12 cellular contexts compared by ENCODE assay signal in genomic region chr6:42970859-42971612, GRCh38. TPM values are rescaled to one million over a fixed set of nuclear protein-coding genes. Genes with fewer than 3 reads are reported as not detected.
A peak's percentile ranks its signal among the peaks of the same experiment; 100 is the strongest.
DNase-seq lines count a peak whose midpoint lies in the region; ATAC-seq lines count a peak whose summit lies in the region.
"Had no signal": no experiment of that assay in that cellular context is flagged by ENCODE, and none has a peak within 500 bp of the region (broad histone marks: within the 10 kb centered on the region; RNA-seq: fewer than 3 reads in every experiment).

No MANE protein-coding gene starts in this region.

- H3K36me3 Mint-ChIP-seq in activated T-helper 17 cell treated with anti-CD3 and anti-CD28 coated beads, Interleukin-2, amount 50 U/mL, for 72 hours (ENCODE audit: low read depth), result peaks cover 33% of the 10 kb centered on the region

- in situ Hi-C loops in Caki2 (cut with HindIII; ENCODE audit: low pct_unique_long_range_greater_than_20kb, low sequenced_read_pairs), result no loop called here

- peak; percentile 61 for DNase-seq in Caki2 (ENCODE audit: low read depth)
- peak; percentile 60 for DNase-seq in HT1080 (ENCODE audit: low read depth)
- peak; percentile 57 for DNase-seq in kidney tubule cell (ENCODE audit: low spot score)
- no peak for DNase-seq in NCI-H748 (lab: John Stamatoyannopoulos, UW; ENCODE audit: unreplicated experiment)
- DNase-seq in NCI-H510A (lab: John Stamatoyannopoulos, UW), result no peak
- DNase-seq: effector memory CD8-positive, alpha-beta T cell; NCI-H345 had no signal

- peak; percentile 46 for ATAC-seq in activated T-helper 17 cell treated with anti-CD3 and anti-CD28 coated beads, Interleukin-2, amount 50 U/mL, for 72 hours (replicated peaks)
- ATAC-seq in HG03045 (IDR thresholded peaks at IDR 0.05; ENCODE audit: unreplicated experiment) (no peak), GM21619 (IDR thresholded peaks at IDR 0.05; ENCODE audit: unreplicated experiment) (no peak)
- ATAC-seq: effector memory CD8-positive, alpha-beta T cell had no signal

- no peaks in the 10 kb centered on the region for H3K9me3 Mint-ChIP-seq in activated T-helper 17 cell treated with anti-CD3 and anti-CD28 coated beads, Interleukin-2, amount 50 U/mL, for 72 hours
- H3K9me3 Mint-ChIP-seq: effector memory CD8-positive, alpha-beta T cell; T-helper 1 cell treated with Interleukin-12 subunit alpha and Interleukin-12 subunit beta and Interleukin-4 antibody, amounts not matched to agents 30 μg/mL and 1 μg/mL, for 36 hours had no signal

- H3K4me3 Mint-ChIP-seq in activated T-helper 17 cell treated with anti-CD3 and anti-CD28 coated beads, Interleukin-2, amount 50 U/mL, for 72 hours, result no peak overlapping the region
- H3K4me3 Mint-ChIP-seq: effector memory CD8-positive, alpha-beta T cell; T-helper 1 cell treated with Interleukin-12 subunit alpha and Interleukin-12 subunit beta and Interleukin-4 antibody, amounts not matched to agents 30 μg/mL and 1 μg/mL, for 36 hours had no signal

- H3K27me3 Mint-ChIP-seq in activated T-helper 17 cell treated with anti-CD3 and anti-CD28 coated beads, Interleukin-2, amount 50 U/mL, for 72 hours, result no peaks in the 10 kb centered on the region
- H3K27me3 Mint-ChIP-seq: effector memory CD8-positive, alpha-beta T cell; progenitor cell of endocrine pancreas had no signal

- H3K4me1 Mint-ChIP-seq in activated T-helper 17 cell treated with anti-CD3 and anti-CD28 coated beads, Interleukin-2, amount 50 U/mL, for 72 hours, result peaks cover 13% of the 10 kb centered on the region

- peak overlapping the region; percentile 46 for H3K27ac Mint-ChIP-seq in activated T-helper 17 cell treated with anti-CD3 and anti-CD28 coated beads, Interleukin-2, amount 50 U/mL, for 72 hours
- H3K27ac Mint-ChIP-seq: progenitor cell of endocrine pancreas; T-helper 1 cell treated with Interleukin-12 subunit alpha and Interleukin-12 subunit beta and Interleukin-4 antibody, amounts not matched to agents 30 μg/mL and 1 μg/mL, for 36 hours had no signal

RNA-seq across cellular contexts. Expression of gene PEX6, which starts 7.9 kb away (rescaled TPM):
- 29.2 and 31.4 TPM in 2 replicates for total RNA-seq in Caki2 (2014; rRNA removed; shearing (Covaris generic); ENCODE audit: low replicate concordance)
- total RNA-seq in HT1080 (2014; rRNA removed; shearing (Covaris generic)), result 21.2 and 25.4 TPM in 2 replicates
- 11.2 and 14.0 TPM in 2 replicates for polyA plus RNA-seq in HT1080 (2015; cell fraction: cytosol; rRNA removed)
- polyA plus RNA-seq in HT1080 (2015; cell fraction: nucleus; rRNA removed), result 29.8 and 33.0 TPM in 2 replicates
- 10 to 100 TPM in 1 of 2 donors, 1 to 10 TPM in 1; 9.6 to 16.4 TPM for total RNA-seq in activated T-helper 17 cell treated with anti-CD3 and anti-CD28 coated beads, Interleukin-2, amount 50 U/mL, for 72 hours

RNA-seq across cellular contexts. Expression of gene GNMT, which starts 10.5 kb away (rescaled TPM):
- 1.5 TPM in 1 of 2 replicates, not detected in the other for total RNA-seq in Caki2 (2014; rRNA removed; shearing (Covaris generic); ENCODE audit: low replicate concordance)
- not detected in 2 replicates for total RNA-seq in HT1080 (2014; rRNA removed; shearing (Covaris generic))
- polyA plus RNA-seq in HT1080 (2015; cell fraction: cytosol; rRNA removed), result not detected in 2 replicates
- 0.38 TPM in 1 of 2 replicates, not detected in the other for polyA plus RNA-seq in HT1080 (2015; cell fraction: nucleus; rRNA removed)
- under 1 TPM; 0.24 to 0.30 TPM for total RNA-seq in activated T-helper 17 cell treated with anti-CD3 and anti-CD28 coated beads, Interleukin-2, amount 50 U/mL, for 72 hours

RNA-seq across cellular contexts. Expression of gene PPP2R5D, which starts 13.3 kb away (rescaled TPM):
- total RNA-seq in Caki2 (2014; rRNA removed; shearing (Covaris generic); ENCODE audit: low replicate concordance), result 41.1 and 50.7 TPM in 2 replicates
- total RNA-seq in HT1080 (2014; rRNA removed; shearing (Covaris generic)), result 37.2 and 43.5 TPM in 2 replicates
- 36.1 and 36.3 TPM in 2 replicates for polyA plus RNA-seq in HT1080 (2015; cell fraction: cytosol; rRNA removed)
- 35.4 and 40.9 TPM in 2 replicates for polyA plus RNA-seq in HT1080 (2015; cell fraction: nucleus; rRNA removed)
- 10 to 100 TPM; 55.8 to 62.5 TPM for total RNA-seq in activated T-helper 17 cell treated with anti-CD3 and anti-CD28 coated beads, Interleukin-2, amount 50 U/mL, for 72 hours

RNA-seq across cellular contexts. Expression of gene CNPY3, which starts 41.8 kb away (rescaled TPM):
- 69.2 and 70.4 TPM in 2 replicates for total RNA-seq in Caki2 (2014; rRNA removed; shearing (Covaris generic); ENCODE audit: low replicate concordance)
- 39.9 and 45.3 TPM in 2 replicates for total RNA-seq in HT1080 (2014; rRNA removed; shearing (Covaris generic))
- polyA plus RNA-seq in HT1080 (2015; cell fraction: cytosol; rRNA removed), result 69.3 and 73.0 TPM in 2 replicates
- 43.3 and 48.7 TPM in 2 replicates for polyA plus RNA-seq in HT1080 (2015; cell fraction: nucleus; rRNA removed)
- 10 to 100 TPM; 28.5 to 30.5 TPM for total RNA-seq in activated T-helper 17 cell treated with anti-CD3 and anti-CD28 coated beads, Interleukin-2, amount 50 U/mL, for 72 hours

RNA-seq across cellular contexts. Expression of gene MEA1, which starts 42.7 kb away (rescaled TPM):
- 192 and 200 TPM in 2 replicates for total RNA-seq in Caki2 (2014; rRNA removed; shearing (Covaris generic); ENCODE audit: low replicate concordance)
- 98.7 and 127 TPM in 2 replicates for total RNA-seq in HT1080 (2014; rRNA removed; shearing (Covaris generic))
- 94.8 and 112 TPM in 2 replicates for polyA plus RNA-seq in HT1080 (2015; cell fraction: cytosol; rRNA removed)
- polyA plus RNA-seq in HT1080 (2015; cell fraction: nucleus; rRNA removed), result 32.2 and 32.9 TPM in 2 replicates
- total RNA-seq in activated T-helper 17 cell treated with anti-CD3 and anti-CD28 coated beads, Interleukin-2, amount 50 U/mL, for 72 hours, result 10 to 100 TPM; 75.7 to 93.8 TPM

Comparison
In these comparisons a context has a peak if more than half of its experiments do, and no peak if none do; other contexts are left out.
1. DNase-seq: peak in Caki2 (single experiment), HT1080 (single experiment) and kidney tubule cell (single experiment); none in NCI-H748 (single experiment) and NCI-H510A (single experiment).